ENCODE assay signal across 9 cellular contexts in the genomic region with DNA sequence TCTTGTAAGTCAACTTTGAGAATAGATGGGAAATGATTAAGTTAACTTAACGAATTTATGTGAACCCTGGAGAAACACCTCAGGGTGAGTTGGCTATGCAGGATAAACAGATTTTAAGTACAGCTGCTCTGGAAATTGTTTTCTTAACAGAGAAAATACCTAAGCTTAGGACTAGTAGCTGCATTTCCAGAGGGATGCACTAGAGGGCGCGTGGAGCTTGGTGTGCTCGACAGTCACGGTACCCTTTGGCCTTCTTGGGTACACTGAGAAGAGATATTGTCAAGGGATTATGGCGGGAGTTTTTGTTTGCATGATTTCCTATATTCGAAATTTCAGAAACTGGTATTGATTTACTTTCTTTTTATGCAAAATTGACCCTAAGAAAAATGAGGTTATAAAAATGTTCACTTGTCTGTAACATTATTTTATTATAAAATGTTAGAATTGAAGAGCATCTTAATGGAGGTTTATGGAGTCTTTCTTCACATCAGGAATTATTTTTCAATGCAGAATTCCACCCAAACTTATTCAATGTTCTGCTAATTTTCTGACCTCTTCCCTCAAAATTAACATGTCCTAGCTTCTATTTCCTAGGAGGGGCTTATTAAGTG. TPM values are rescaled to one million over a fixed set of nuclear protein-coding genes. Genes with fewer than 3 reads are reported as not detected.
DNase-seq lines count a peak whose midpoint lies in the region; ATAC-seq and TF ChIP-seq lines count a peak whose summit lies in the region.
"Had no signal": no experiment of that assay in that cellular context is flagged by ENCODE, and none has a peak within 500 bp of the region (broad histone marks: within the 10 kb centered on the region; RNA-seq: fewer than 3 reads in every experiment).

No MANE protein-coding gene starts in this region.

- ATAC-seq in GM21360 (IDR thresholded peaks at IDR 0.05; ENCODE audit: unreplicated experiment) = peak; percentile 96
- ATAC-seq in activated CD8-positive, alpha-beta T cell treated with anti-CD3 and anti-CD28 coated beads for 36 hours = peak; percentile 79

- no peaks in the 10 kb centered on the region for H3K36me3 Mint-ChIP-seq in activated CD8-positive, alpha-beta T cell treated with anti-CD3 and anti-CD28 coated beads for 36 hours (ENCODE audit: low read depth)
- peaks cover 5% of the 10 kb centered on the region for H3K36me3 Mint-ChIP-seq in endothelial cell (ENCODE audit: low read depth, unreplicated experiment)
- H3K36me3 Mint-ChIP-seq: activated naive CD4-positive, alpha-beta T cell treated with anti-CD3 and anti-CD28 coated beads, Interleukin-2, amount 50 U/mL, for 72 hours had no signal

- H3K4me1 Mint-ChIP-seq in activated CD8-positive, alpha-beta T cell treated with anti-CD3 and anti-CD28 coated beads for 36 hours (ENCODE audit: low read depth) = no peaks in the 10 kb centered on the region
- peaks cover 3% of the 10 kb centered on the region for H3K4me1 Mint-ChIP-seq in endothelial cell (ENCODE audit: unreplicated experiment)

- peak; percentile 94 for TF ChIP-seq CTCF in activated CD8-positive, alpha-beta T cell treated with anti-CD3 and anti-CD28 coated beads for 36 hours (IDR thresholded peaks at IDR 0.05)
- peak; percentile 97 for TF ChIP-seq CTCF in endothelial cell (IDR thresholded peaks at IDR 0.05; ENCODE audit: unreplicated experiment)

- CTCF ChIA-PET in activated CD8-positive, alpha-beta T cell treated with anti-CD3 and anti-CD28 coated beads for 36 hours (lab: Charles Lee) = interaction anchor here (0.6 to 2.3 kb wide), 33 partner anchors 9 to 684 kb away, joined by 3 to 14 read pairs (median 3); a partner anchor contains a TSS

- H3K9me3 Mint-ChIP-seq in activated CD8-positive, alpha-beta T cell treated with anti-CD3 and anti-CD28 coated beads for 36 hours = peaks cover 1% of the 10 kb centered on the region
- H3K9me3 Mint-ChIP-seq in endothelial cell (ENCODE audit: unreplicated experiment) = no peaks in the 10 kb centered on the region

- POLR2A ChIA-PET in activated CD8-positive, alpha-beta T cell treated with anti-CD3 and anti-CD28 coated beads for 36 hours (lab: Charles Lee) = interaction anchor here (0.6 kb wide), 1 partner anchor 172 kb away, joined by 3 read pairs; no protein-coding TSS in a partner anchor

- no peak overlapping the region for H3K27ac Mint-ChIP-seq in activated CD8-positive, alpha-beta T cell treated with anti-CD3 and anti-CD28 coated beads for 36 hours
- no peak overlapping the region for H3K27ac Mint-ChIP-seq in endothelial cell (ENCODE audit: unreplicated experiment)
- H3K27ac Mint-ChIP-seq: activated naive CD4-positive, alpha-beta T cell treated with anti-CD3 and anti-CD28 coated beads, Interleukin-2, amount 50 U/mL, for 72 hours had no signal

- intact Hi-C loops in activated CD8-positive, alpha-beta T cell treated with anti-CD3 and anti-CD28 coated beads for 36 hours (cut with micrococcal nuclease) = no loop called here

- H3K4me3 Mint-ChIP-seq in activated CD8-positive, alpha-beta T cell treated with anti-CD3 and anti-CD28 coated beads for 36 hours = no peak overlapping the region
- no peak overlapping the region for H3K4me3 Mint-ChIP-seq in endothelial cell (ENCODE audit: unreplicated experiment)

- H3K27me3 Mint-ChIP-seq in activated CD8-positive, alpha-beta T cell treated with anti-CD3 and anti-CD28 coated beads for 36 hours = peaks cover 9% of the 10 kb centered on the region
- H3K27me3 Mint-ChIP-seq in endothelial cell (ENCODE audit: unreplicated experiment) = no peaks in the 10 kb centered on the region

- DNase-seq in D341Med (ENCODE audit: low spot score) = peak; percentile 74
- peak; percentile 64 for DNase-seq in HK-2 (ENCODE audit: unreplicated experiment)
- DNase-seq in NCI-H82 (lab: John Stamatoyannopoulos, UW) = peak; percentile 90
- DNase-seq in activated CD8-positive, alpha-beta T cell treated with anti-CD3 and anti-CD28 coated beads for 36 hours = peak; percentile 85
- DNase-seq in endothelial cell (ENCODE audit: low spot score) = peak; percentile 87
- DNase-seq in middle frontal gyrus (ENCODE audit: extremely low spot score, low spot score) = peak; percentile 62
- DNase-seq in stimulated activated CD8-positive, alpha-beta memory T cell treated with anti-CD3 and anti-CD28 coated beads, Interleukin-4, amount 100 ng/mL, for 48 hours = peak; percentile 85

RNA-seq across cellular contexts. Expression of a gene that starts 58.4 kb away (rescaled TPM):
- total RNA-seq in activated CD8-positive, alpha-beta T cell treated with anti-CD3 and anti-CD28 coated beads for 36 hours = not detected
- 11.4 TPM for total RNA-seq in endothelial cell (ENCODE audit: unreplicated experiment)
- total RNA-seq: activated naive CD4-positive, alpha-beta T cell treated with anti-CD3 and anti-CD28 coated beads, Interleukin-2, amount 50 U/mL, for 72 hours had no signal

Comparison
In these comparisons a context has a peak if more than half of its experiments do, and no peak if none do; other contexts are left out.
1. Peak in every context shown above with its lines: DNase-seq and ATAC-seq.
2. RNA of a gene that starts 58.4 kb away (total RNA-seq): 11.4 TPM in endothelial cell (single experiment); not detected in activated CD8-positive, alpha-beta T cell treated with anti-CD3 and anti-CD28 coated beads for 36 hours; every median in the first group is over 10 times any median in the second.